In the genomic region with DNA sequence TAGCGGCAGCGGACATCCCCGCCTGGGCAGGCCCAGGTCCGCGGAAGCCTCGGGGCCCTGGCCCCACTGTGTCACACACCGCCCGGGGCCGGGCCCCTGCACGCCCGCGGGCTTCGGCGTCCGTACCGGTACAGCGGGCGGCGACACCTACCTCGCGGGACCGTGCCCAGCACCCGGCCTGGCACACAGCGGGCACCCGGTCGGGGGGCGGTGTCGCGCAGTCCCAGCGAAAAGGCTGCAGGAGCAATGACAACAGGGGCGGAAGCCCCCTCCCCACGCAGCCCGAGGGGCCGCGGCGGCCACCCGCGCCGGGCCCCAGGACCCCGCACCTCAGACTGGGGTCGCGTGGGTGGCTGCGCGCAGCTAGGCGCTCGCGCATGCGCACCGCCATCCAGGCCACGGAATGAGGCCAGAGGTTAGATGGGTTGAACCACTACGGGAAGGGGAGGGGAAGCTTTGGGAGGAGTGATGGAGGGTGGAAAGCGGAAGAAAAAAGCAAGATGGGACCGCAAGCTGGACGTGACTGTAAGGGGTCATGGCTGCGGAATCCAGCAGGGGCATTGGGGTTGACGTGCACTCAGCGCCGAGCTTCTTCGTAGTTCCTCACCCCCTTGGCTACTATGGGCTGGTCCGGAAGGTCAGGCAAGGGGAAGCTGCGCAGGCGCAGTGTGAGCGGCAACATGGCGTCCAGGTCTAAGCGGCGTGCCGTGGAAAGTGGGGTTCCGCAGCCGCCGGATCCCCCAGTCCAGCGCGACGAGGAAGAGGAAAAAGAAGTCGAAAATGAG, we compare ENCODE assay signal across 1 cellular context.
TF ChIP-seq lines count a peak whose summit lies in the region.

A gene (plus strand): TSS at position 669 of the 785 bp plus-strand sequence. CDS start 12 bp downstream, at position 681.
A gene (minus strand): TSS at position 381 of the 785 bp plus-strand sequence. CDS start 6,759 bp downstream, outside the sequence.

TF ChIP-seq in HEK293, 187 proteins besides CTCF, POLR2A, EP300 and RAD21 (continued from another document and continues in another):
- TF ChIP-seq TRIM28 (IDR thresholded peaks at IDR 0.05; ENCODE audit: borderline replicate concordance, low read length) = no peak
- TF ChIP-seq ZEB2 (tag by site-specific recombination; IDR thresholded peaks at IDR 0.05) = 0 out of 2 replicates have a peak, but pooled peaks have one; percentile 34
- no peak for TF ChIP-seq ZNF558 (tag by site-specific recombination; IDR thresholded peaks at IDR 0.05)
- TF ChIP-seq ZNF19 (tag by site-specific recombination; IDR thresholded peaks at IDR 0.05; ENCODE audit: low read depth) = no peak
- TF ChIP-seq KLF9 (tag by site-specific recombination; IDR thresholded peaks at IDR 0.05; ENCODE audit: low read depth) = no peak; the same call in 1 of the 2 replicates
- no peak for TF ChIP-seq ZNF248 (tag by site-specific recombination; IDR thresholded peaks at IDR 0.05)
- no peak for TF ChIP-seq ZNF785 (tag by site-specific recombination; IDR thresholded peaks at IDR 0.05)
- TF ChIP-seq, protein P1, sequence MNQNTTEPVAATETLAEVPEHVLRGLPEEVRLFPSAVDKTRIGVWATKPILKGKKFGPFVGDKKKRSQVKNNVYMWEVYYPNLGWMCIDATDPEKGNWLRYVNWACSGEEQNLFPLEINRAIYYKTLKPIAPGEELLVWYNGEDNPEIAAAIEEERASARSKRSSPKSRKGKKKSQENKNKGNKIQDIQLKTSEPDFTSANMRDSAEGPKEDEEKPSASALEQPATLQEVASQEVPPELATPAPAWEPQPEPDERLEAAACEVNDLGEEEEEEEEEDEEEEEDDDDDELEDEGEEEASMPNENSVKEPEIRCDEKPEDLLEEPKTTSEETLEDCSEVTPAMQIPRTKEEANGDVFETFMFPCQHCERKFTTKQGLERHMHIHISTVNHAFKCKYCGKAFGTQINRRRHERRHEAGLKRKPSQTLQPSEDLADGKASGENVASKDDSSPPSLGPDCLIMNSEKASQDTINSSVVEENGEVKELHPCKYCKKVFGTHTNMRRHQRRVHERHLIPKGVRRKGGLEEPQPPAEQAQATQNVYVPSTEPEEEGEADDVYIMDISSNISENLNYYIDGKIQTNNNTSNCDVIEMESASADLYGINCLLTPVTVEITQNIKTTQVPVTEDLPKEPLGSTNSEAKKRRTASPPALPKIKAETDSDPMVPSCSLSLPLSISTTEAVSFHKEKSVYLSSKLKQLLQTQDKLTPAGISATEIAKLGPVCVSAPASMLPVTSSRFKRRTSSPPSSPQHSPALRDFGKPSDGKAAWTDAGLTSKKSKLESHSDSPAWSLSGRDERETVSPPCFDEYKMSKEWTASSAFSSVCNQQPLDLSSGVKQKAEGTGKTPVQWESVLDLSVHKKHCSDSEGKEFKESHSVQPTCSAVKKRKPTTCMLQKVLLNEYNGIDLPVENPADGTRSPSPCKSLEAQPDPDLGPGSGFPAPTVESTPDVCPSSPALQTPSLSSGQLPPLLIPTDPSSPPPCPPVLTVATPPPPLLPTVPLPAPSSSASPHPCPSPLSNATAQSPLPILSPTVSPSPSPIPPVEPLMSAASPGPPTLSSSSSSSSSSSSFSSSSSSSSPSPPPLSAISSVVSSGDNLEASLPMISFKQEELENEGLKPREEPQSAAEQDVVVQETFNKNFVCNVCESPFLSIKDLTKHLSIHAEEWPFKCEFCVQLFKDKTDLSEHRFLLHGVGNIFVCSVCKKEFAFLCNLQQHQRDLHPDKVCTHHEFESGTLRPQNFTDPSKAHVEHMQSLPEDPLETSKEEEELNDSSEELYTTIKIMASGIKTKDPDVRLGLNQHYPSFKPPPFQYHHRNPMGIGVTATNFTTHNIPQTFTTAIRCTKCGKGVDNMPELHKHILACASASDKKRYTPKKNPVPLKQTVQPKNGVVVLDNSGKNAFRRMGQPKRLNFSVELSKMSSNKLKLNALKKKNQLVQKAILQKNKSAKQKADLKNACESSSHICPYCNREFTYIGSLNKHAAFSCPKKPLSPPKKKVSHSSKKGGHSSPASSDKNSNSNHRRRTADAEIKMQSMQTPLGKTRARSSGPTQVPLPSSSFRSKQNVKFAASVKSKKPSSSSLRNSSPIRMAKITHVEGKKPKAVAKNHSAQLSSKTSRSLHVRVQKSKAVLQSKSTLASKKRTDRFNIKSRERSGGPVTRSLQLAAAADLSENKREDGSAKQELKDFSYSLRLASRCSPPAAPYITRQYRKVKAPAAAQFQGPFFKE (tag by site-specific recombination; IDR thresholded peaks at IDR 0.05; ENCODE audit: borderline replicate concordance) = no peak
- no peak for TF ChIP-seq GLIS1 (tag by site-specific recombination; IDR thresholded peaks at IDR 0.05)
- TF ChIP-seq, protein P2, sequence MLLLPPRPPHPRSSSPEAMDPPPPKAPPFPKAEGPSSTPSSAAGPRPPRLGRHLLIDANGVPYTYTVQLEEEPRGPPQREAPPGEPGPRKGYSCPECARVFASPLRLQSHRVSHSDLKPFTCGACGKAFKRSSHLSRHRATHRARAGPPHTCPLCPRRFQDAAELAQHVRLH (tag by site-specific recombination; IDR thresholded peaks at IDR 0.05) = peak; percentile 91
- peak; percentile 60; the same call in 1 of the 2 replicates for TF ChIP-seq OVOL3 (tag by site-specific recombination; IDR thresholded peaks at IDR 0.05)
- TF ChIP-seq YY1 (tag by site-specific recombination; IDR thresholded peaks at IDR 0.05) = peak; percentile 75; the same call in 1 of the 2 replicates
- no peak for TF ChIP-seq ZNF37A (tag by site-specific recombination; IDR thresholded peaks at IDR 0.05)
- peak; percentile 68 for TF ChIP-seq ZFP69B (tag by site-specific recombination; IDR thresholded peaks at IDR 0.05)
- peak; percentile 70; the same call in 1 of the 2 replicates for TF ChIP-seq ZNF561 (tag by site-specific recombination; IDR thresholded peaks at IDR 0.05; ENCODE audit: borderline replicate concordance)
- TF ChIP-seq ZNF76 (tag by site-specific recombination; IDR thresholded peaks at IDR 0.05; ENCODE audit: borderline replicate concordance, low read depth) = peak; percentile 79; the same call in 1 of the 2 replicates
- TF ChIP-seq, protein P3, sequence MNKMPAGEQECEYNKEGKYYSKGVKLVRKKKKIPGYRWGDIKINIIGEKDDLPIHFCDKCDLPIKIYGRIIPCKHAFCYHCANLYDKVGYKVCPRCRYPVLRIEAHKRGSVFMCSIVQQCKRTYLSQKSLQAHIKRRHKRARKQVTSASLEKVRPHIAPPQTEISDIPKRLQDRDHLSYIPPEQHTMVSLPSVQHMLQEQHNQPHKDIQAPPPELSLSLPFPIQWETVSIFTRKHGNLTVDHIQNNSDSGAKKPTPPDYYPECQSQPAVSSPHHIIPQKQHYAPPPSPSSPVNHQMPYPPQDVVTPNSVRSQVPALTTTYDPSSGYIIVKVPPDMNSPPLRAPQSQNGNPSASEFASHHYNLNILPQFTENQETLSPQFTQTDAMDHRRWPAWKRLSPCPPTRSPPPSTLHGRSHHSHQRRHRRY (tag by site-specific recombination; IDR thresholded peaks at IDR 0.05) = 0 out of 2 replicates have a peak, but pooled peaks have one; percentile 49
- 0 out of 2 replicates have a peak, but pooled peaks have one; percentile 36 for TF ChIP-seq ZNF596 (tag by site-specific recombination; IDR thresholded peaks at IDR 0.05)
- TF ChIP-seq ZNF394 (tag by site-specific recombination; IDR thresholded peaks at IDR 0.05; ENCODE audit: borderline replicate concordance) = peak; percentile 84; the same call in 1 of the 2 replicates
- no peak for TF ChIP-seq ZNF426 (tag by site-specific recombination; IDR thresholded peaks at IDR 0.05)
- TF ChIP-seq ZNF707 (tag by site-specific recombination; IDR thresholded peaks at IDR 0.05) = no peak
- TF ChIP-seq, protein P4, sequence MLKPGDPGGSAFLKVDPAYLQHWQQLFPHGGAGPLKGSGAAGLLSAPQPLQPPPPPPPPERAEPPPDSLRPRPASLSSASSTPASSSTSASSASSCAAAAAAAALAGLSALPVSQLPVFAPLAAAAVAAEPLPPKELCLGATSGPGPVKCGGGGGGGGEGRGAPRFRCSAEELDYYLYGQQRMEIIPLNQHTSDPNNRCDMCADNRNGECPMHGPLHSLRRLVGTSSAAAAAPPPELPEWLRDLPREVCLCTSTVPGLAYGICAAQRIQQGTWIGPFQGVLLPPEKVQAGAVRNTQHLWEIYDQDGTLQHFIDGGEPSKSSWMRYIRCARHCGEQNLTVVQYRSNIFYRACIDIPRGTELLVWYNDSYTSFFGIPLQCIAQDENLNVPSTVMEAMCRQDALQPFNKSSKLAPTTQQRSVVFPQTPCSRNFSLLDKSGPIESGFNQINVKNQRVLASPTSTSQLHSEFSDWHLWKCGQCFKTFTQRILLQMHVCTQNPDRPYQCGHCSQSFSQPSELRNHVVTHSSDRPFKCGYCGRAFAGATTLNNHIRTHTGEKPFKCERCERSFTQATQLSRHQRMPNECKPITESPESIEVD (tag by site-specific recombination; IDR thresholded peaks at IDR 0.05) = no peak; the same call in 1 of the 2 replicates
- peak; percentile 48 for TF ChIP-seq SP2 (tag by site-specific recombination; IDR thresholded peaks at IDR 0.05)
- TF ChIP-seq, protein P5, sequence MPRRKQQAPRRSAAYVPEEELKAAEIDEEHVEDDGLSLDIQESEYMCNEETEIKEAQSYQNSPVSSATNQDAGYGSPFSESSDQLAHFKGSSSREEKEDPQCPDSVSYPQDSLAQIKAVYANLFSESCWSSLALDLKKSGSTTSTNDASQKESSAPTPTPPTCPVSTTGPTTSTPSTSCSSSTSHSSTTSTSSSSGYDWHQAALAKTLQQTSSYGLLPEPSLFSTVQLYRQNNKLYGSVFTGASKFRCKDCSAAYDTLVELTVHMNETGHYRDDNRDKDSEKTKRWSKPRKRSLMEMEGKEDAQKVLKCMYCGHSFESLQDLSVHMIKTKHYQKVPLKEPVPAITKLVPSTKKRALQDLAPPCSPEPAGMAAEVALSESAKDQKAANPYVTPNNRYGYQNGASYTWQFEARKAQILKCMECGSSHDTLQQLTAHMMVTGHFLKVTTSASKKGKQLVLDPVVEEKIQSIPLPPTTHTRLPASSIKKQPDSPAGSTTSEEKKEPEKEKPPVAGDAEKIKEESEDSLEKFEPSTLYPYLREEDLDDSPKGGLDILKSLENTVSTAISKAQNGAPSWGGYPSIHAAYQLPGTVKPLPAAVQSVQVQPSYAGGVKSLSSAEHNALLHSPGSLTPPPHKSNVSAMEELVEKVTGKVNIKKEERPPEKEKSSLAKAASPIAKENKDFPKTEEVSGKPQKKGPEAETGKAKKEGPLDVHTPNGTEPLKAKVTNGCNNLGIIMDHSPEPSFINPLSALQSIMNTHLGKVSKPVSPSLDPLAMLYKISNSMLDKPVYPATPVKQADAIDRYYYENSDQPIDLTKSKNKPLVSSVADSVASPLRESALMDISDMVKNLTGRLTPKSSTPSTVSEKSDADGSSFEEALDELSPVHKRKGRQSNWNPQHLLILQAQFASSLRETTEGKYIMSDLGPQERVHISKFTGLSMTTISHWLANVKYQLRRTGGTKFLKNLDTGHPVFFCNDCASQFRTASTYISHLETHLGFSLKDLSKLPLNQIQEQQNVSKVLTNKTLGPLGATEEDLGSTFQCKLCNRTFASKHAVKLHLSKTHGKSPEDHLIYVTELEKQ (tag by site-specific recombination; IDR thresholded peaks at IDR 0.05; ENCODE audit: borderline replicate concordance) = no peak
- TF ChIP-seq, protein P6, sequence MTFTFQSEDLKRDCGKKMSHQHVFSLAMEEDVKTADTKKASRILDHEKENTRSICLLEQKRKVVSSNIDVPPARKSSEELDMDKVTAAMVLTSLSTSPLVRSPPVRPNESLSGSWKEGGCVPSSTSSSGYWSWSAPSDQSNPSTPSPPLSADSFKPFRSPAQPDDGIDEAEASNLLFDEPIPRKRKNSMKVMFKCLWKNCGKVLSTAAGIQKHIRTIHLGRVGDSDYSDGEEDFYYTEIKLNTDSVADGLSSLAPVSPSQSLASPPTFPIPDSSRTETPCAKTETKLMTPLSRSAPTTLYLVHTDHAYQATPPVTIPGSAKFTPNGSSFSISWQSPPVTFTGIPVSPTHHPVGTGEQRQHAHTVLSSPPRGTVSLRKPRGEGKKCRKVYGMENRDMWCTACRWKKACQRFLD (tag by site-specific recombination; IDR thresholded peaks at IDR 0.05) = no peak
- TF ChIP-seq ZNF404 (tag by site-specific recombination; IDR thresholded peaks at IDR 0.05) = no peak
- no peak for TF ChIP-seq ZNF585B (tag by site-specific recombination; IDR thresholded peaks at IDR 0.05)
- TF ChIP-seq ZNF624 (tag by site-specific recombination; IDR thresholded peaks at IDR 0.05) = no peak
- no peak for TF ChIP-seq ZNF302 (tag by site-specific recombination; IDR thresholded peaks at IDR 0.05; ENCODE audit: low read depth)
- no peak for TF ChIP-seq ZNF121 (tag by site-specific recombination; IDR thresholded peaks at IDR 0.05)
- TF ChIP-seq ZNF843 (tag by site-specific recombination; IDR thresholded peaks at IDR 0.05) = peak; percentile 81
- TF ChIP-seq, protein P7, sequence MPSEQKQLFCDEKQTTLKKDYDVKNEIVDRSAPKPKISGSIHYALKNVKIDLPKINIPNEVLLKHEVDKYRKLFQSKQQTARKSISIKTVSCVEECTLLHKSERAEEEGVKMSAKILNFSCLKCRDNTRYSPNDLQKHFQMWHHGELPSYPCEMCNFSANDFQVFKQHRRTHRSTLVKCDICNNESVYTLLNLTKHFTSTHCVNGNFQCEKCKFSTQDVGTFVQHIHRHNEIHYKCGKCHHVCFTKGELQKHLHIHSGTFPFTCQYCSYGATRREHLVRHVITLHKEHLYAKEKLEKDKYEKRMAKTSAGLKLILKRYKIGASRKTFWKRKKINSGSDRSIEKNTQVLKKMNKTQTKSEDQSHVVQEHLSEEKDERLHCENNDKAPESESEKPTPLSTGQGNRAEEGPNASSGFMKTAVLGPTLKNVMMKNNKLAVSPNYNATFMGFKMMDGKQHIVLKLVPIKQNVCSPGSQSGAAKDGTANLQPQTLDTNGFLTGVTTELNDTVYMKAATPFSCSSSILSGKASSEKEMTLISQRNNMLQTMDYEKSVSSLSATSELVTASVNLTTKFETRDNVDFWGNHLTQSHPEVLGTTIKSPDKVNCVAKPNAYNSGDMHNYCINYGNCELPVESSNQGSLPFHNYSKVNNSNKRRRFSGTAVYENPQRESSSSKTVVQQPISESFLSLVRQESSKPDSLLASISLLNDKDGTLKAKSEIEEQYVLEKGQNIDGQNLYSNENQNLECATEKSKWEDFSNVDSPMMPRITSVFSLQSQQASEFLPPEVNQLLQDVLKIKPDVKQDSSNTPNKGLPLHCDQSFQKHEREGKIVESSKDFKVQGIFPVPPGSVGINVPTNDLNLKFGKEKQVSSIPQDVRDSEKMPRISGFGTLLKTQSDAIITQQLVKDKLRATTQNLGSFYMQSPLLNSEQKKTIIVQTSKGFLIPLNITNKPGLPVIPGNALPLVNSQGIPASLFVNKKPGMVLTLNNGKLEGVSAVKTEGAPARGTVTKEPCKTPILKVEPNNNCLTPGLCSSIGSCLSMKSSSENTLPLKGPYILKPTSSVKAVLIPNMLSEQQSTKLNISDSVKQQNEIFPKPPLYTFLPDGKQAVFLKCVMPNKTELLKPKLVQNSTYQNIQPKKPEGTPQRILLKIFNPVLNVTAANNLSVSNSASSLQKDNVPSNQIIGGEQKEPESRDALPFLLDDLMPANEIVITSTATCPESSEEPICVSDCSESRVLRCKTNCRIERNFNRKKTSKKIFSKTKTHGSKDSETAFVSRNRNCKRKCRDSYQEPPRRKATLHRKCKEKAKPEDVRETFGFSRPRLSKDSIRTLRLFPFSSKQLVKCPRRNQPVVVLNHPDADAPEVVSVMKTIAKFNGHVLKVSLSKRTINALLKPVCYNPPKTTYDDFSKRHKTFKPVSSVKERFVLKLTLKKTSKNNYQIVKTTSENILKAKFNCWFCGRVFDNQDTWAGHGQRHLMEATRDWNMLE (tag by site-specific recombination; conservative IDR thresholded peaks at IDR 0.05; ENCODE audit: low read depth) = peak; percentile 54; the same call in 1 of the 2 replicates
